Comparison of ENCODE assay signal across 24 cellular contexts in the genomic region with DNA sequence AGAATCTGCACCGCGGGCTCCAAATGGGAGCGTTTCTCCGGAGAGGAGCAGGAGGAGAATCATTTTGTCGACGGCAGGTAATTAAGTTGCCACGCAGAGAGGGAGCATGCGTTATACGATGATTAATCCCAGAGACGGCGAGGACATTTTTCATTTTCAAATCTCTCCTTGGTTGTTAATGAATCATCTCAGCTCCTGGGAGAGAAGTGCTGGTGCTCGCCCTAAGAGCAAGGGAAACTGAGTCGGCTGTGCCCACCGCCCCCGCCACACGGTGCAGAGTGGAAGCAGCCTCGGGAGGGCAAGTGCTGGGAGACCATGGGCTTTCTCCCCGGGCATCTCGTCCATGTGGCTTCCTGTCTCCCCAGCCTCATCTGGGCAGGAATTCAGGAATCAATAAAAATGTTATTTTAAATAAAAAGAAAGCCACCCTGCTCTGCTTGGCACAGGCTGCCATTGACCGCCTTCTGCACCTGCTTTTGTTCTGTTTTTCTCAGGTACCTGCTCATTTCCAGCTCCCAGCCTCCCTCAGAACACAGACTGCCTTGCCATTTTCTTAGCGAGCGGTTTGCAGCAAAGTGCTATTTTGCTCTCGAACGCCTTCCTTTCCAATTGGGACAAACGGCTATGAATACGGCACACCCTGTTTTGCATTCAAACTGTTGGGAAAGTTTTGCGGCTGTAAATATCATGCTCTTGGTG. TPM values are rescaled to one million over a fixed set of nuclear protein-coding genes. Genes with fewer than 3 reads are reported as not detected.
A peak's percentile ranks its signal among the peaks of the same experiment; 100 is the strongest.
DNase-seq lines count a peak whose midpoint lies in the region; ATAC-seq and TF ChIP-seq lines count a peak whose summit lies in the region.
"Had no signal": no experiment of that assay in that cellular context is flagged by ENCODE, and none has a peak within 500 bp of the region (broad histone marks: within the 10 kb centered on the region; RNA-seq: fewer than 3 reads in every experiment).

No MANE protein-coding gene starts in this region.

- H3K27ac Mint-ChIP-seq in chondrocyte (ENCODE audit: unreplicated experiment), result no peak overlapping the region
- H3K27ac Mint-ChIP-seq: activated CD8-positive, alpha-beta T cell treated with anti-CD3 and anti-CD28 coated beads, Interleukin-2, amount 10 ng/mL, durations not matched to agents 7 days and 5 days; activated naive CD4-positive, alpha-beta T cell treated with anti-CD3 and anti-CD28 coated beads for 36 hours; activated T-cell treated with anti-CD3 and anti-CD28 coated beads, Interleukin-2, amount 50 U/mL, for 24 hours; stimulated activated effector memory CD8-positive, alpha-beta T cell treated with anti-CD3 and anti-CD28 coated beads, Interleukin-12 subunit alpha, Interleukin-12 subunit beta, amount 100 ng/mL, for 72 hours had no signal

- no peak overlapping the region for H3K4me3 ChIP-seq in upper lobe of right lung
- H3K4me3 ChIP-seq: BLaER1, PC-9, right lobe of liver had no signal

- H3K4me1 ChIP-seq in upper lobe of right lung, result peaks cover 5% of the 10 kb centered on the region
- H3K4me1 ChIP-seq: right lobe of liver had no signal

- no peaks in the 10 kb centered on the region for H3K9me3 ChIP-seq in upper lobe of right lung
- H3K9me3 ChIP-seq: BLaER1, right lobe of liver, tibial nerve had no signal

- H3K27me3 ChIP-seq in upper lobe of right lung, result peaks cover 21% of the 10 kb centered on the region
- H3K27me3 ChIP-seq: BLaER1, right lobe of liver had no signal

- peaks cover 34% of the 10 kb centered on the region for H3K27me3 Mint-ChIP-seq in chondrocyte (ENCODE audit: low read depth)

- intact Hi-C loops in upper lobe of right lung (cut with DNase I), result no loop called here

- TF ChIP-seq CTCF in chondrocyte (IDR thresholded peaks at IDR 0.05) (no peak), upper lobe of right lung (IDR thresholded peaks at IDR 0.05) (no peak)

- no peak overlapping the region for H3K27ac ChIP-seq in upper lobe of right lung
- H3K27ac ChIP-seq: BLaER1, KMS-11, PC-9, right lobe of liver, tibial nerve had no signal

- DNase-seq in NCI-H748 (lab: John Stamatoyannopoulos, UW; ENCODE audit: unreplicated experiment) (peak; percentile 27), NCI-H748 treated with DMSO at 0.1 percent for 48 hours (lab: John Stamatoyannopoulos, UW) (no peak), chondrocyte (ENCODE audit: low spot score) (peak; percentile 52), middle frontal gyrus (ENCODE audit: extremely low spot score, low spot score) (peak; percentile 9), upper lobe of right lung (peak; percentile 46), NCI-H2107 treated with DMSO at 0.1 percent for 48 hours (lab: John Stamatoyannopoulos, UW; ENCODE audit: unreplicated experiment) (no peak)
- no peak for DNase-seq in stimulated activated naive CD4-positive, alpha-beta T cell treated with Interleukin-2 at 50 U/mL for 16 hours (lab: John Stamatoyannopoulos, UW)
- DNase-seq: 8988T; activated CD4-positive, CD25-positive, alpha-beta regulatory T cell; activated CD8-positive, alpha-beta T cell treated with anti-CD3 and anti-CD28 coated beads, Interleukin-2, amount 10 ng/mL, durations not matched to agents 7 days and 5 days; activated naive CD4-positive, alpha-beta T cell treated with anti-CD3 and anti-CD28 coated beads for 36 hours; activated T-cell treated with anti-CD3 and anti-CD28 coated beads, Interleukin-2, amount 50 U/mL, for 24 hours; NCI-H1092; NCI-H774; PC-9 had no signal

- no peaks in the 10 kb centered on the region for H3K36me3 Mint-ChIP-seq in chondrocyte (ENCODE audit: low read depth)
- H3K36me3 Mint-ChIP-seq: stimulated activated effector memory CD8-positive, alpha-beta T cell treated with anti-CD3 and anti-CD28 coated beads, Interleukin-12 subunit alpha, Interleukin-12 subunit beta, amount 100 ng/mL, for 72 hours had no signal

- no peak overlapping the region for H3K4me3 Mint-ChIP-seq in chondrocyte (ENCODE audit: unreplicated experiment)
- H3K4me3 Mint-ChIP-seq: activated CD8-positive, alpha-beta T cell treated with anti-CD3 and anti-CD28 coated beads, Interleukin-2, amount 10 ng/mL, durations not matched to agents 7 days and 5 days; activated naive CD4-positive, alpha-beta T cell treated with anti-CD3 and anti-CD28 coated beads for 36 hours; activated T-cell treated with anti-CD3 and anti-CD28 coated beads, Interleukin-2, amount 50 U/mL, for 24 hours; stimulated activated effector memory CD8-positive, alpha-beta T cell treated with anti-CD3 and anti-CD28 coated beads, Interleukin-12 subunit alpha, Interleukin-12 subunit beta, amount 100 ng/mL, for 72 hours had no signal

- H3K9me3 Mint-ChIP-seq in chondrocyte (ENCODE audit: low read depth), result no peaks in the 10 kb centered on the region
- H3K9me3 Mint-ChIP-seq: activated naive CD4-positive, alpha-beta T cell treated with anti-CD3 and anti-CD28 coated beads for 36 hours; activated T-cell treated with anti-CD3 and anti-CD28 coated beads, Interleukin-2, amount 50 U/mL, for 24 hours; stimulated activated effector memory CD8-positive, alpha-beta T cell treated with anti-CD3 and anti-CD28 coated beads, Interleukin-12 subunit alpha, Interleukin-12 subunit beta, amount 100 ng/mL, for 72 hours had no signal

- H3K36me3 ChIP-seq in upper lobe of right lung, result no peaks in the 10 kb centered on the region
- H3K36me3 ChIP-seq: BLaER1, right lobe of liver, tibial nerve had no signal

- ATAC-seq in upper lobe of right lung (no peak), GM21381 (IDR thresholded peaks at IDR 0.05; ENCODE audit: unreplicated experiment) (no peak)
- ATAC-seq: activated CD8-positive, alpha-beta T cell treated with anti-CD3 and anti-CD28 coated beads, Interleukin-2, amount 10 ng/mL, durations not matched to agents 7 days and 5 days; stimulated activated effector memory CD8-positive, alpha-beta T cell treated with anti-CD3 and anti-CD28 coated beads, Interleukin-12 subunit alpha, Interleukin-12 subunit beta, amount 100 ng/mL, for 72 hours had no signal

- no peaks in the 10 kb centered on the region for H3K4me1 Mint-ChIP-seq in chondrocyte (ENCODE audit: low read depth)
- H3K4me1 Mint-ChIP-seq: stimulated activated effector memory CD8-positive, alpha-beta T cell treated with anti-CD3 and anti-CD28 coated beads, Interleukin-12 subunit alpha, Interleukin-12 subunit beta, amount 100 ng/mL, for 72 hours had no signal

RNA-seq across cellular contexts. Expression of gene FCN1, which starts 24.9 kb away (rescaled TPM):
- total RNA-seq in chondrocyte (not detected in 3 replicates), upper lobe of right lung (63.0 TPM)
- total RNA-seq: activated CD8-positive, alpha-beta T cell treated with anti-CD3 and anti-CD28 coated beads, Interleukin-2, amount 10 ng/mL, durations not matched to agents 7 days and 5 days; activated naive CD4-positive, alpha-beta T cell treated with anti-CD3 and anti-CD28 coated beads for 36 hours; fibroblast of villous mesenchyme; HT-29; PC-9; T-helper 2 cell treated with Interferon-gamma antibody and Interleukin-4, amounts not matched to agents 100 ng/mL and 5 ng/mL, for 36 hours had no signal

Comparison
In these comparisons a context has a peak if more than half of its experiments do, and no peak if none do; other contexts are left out.
1. DNase-seq: peak in NCI-H748 (single experiment), chondrocyte (single experiment), middle frontal gyrus (single experiment) and upper lobe of right lung (single experiment); none in NCI-H748 treated with DMSO at 0.1 percent for 48 hours (single experiment), stimulated activated naive CD4-positive, alpha-beta T cell treated with Interleukin-2 at 50 U/mL for 16 hours (single experiment) and NCI-H2107 treated with DMSO at 0.1 percent for 48 hours (single experiment).
2. RNA of gene FCN1, which starts 24.9 kb away (total RNA-seq): 63.0 TPM in upper lobe of right lung (single experiment); not detected in chondrocyte; every median in the first group is over 10 times any median in the second.